In the genomic region with DNA sequence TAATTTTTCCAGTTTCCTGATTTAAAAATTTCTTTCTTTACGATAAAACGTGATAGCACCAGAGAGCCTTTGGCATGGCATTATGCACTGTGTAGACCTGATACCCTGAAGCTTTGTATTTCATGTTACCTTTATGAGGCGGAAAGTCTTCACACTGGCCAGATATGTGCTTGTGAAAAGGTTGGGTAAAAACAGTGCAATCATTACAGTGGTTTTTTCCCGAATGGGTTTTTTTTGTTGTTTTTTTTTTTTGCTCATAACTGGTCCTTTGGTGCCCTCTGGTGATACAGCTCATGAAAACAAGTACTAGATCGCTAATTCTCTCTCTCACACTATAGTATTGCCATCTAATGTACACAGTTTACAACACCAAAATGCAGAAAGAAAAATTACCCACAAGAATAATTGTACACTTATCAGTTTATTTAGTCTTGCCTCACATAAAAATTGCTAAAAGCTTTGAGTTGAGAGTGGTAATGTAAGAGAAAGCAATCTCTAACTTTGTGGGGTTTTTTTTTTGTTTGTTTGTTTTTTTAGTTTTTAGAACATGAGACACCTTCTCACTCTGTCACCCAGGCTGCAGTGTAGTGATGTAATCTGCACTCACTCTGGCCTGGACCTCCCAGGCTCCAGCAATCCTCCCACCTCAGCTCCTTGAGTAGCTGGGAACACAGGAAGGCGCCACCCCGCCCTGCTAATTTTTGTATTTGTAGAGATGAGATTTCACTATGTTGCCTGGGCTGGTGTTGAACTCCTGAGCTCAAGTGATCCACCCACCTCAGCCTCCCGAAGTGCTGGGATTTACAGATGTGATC, we compare ENCODE assay signal across 9 cellular contexts. TPM values are rescaled to one million over a fixed set of nuclear protein-coding genes. Genes with fewer than 3 reads are reported as not detected.
A peak's percentile ranks its signal among the peaks of the same experiment; 100 is the strongest.
DNase-seq lines count a peak whose midpoint lies in the region; ATAC-seq, FAIRE-seq and TF ChIP-seq lines count a peak whose summit lies in the region.
"Had no signal": no experiment of that assay in that cellular context is flagged by ENCODE, and none has a peak within 500 bp of the region (broad histone marks: within the 10 kb centered on the region; RNA-seq: fewer than 3 reads in every experiment).

No MANE protein-coding gene starts in this region.

- FAIRE-seq in GM12891 (lab: Jason Lieb, UNC), result peak; percentile 69

- H3K9me3 Mint-ChIP-seq in endodermal cell, result peaks cover 40% of the 10 kb centered on the region

- no peak overlapping the region for H3K4me2 ChIP-seq in PC-9

- intact Hi-C loops in PC-9 (cut with micrococcal nuclease; ENCODE audit: unreplicated experiment), result loop anchor here (1.0 to 5.0 kb wide), 4 partner anchors 191 to 779 kb away; no protein-coding TSS in a partner anchor

- H3K4me3 ChIP-seq in AG04449 (ENCODE audit: low read depth, low read length) (no peak overlapping the region), PC-9 (no peak overlapping the region), endodermal cell (ENCODE audit: low read length) (no peak overlapping the region), muscle layer of duodenum (ENCODE audit: low read depth in 1 of 2, low read length in 2 of 2) (peak overlapping the region; percentile 22 to 47)

- peak; percentile 73 for ATAC-seq in HG02973 (IDR thresholded peaks at IDR 0.05; ENCODE audit: unreplicated experiment)
- ATAC-seq in HG03045 (IDR thresholded peaks at IDR 0.05; ENCODE audit: unreplicated experiment), result no peak

- peaks cover 24% of the 10 kb centered on the region for H3K36me3 Mint-ChIP-seq in endodermal cell (ENCODE audit: low read depth)

- H3K27me3 ChIP-seq in PC-9 (ENCODE audit: insufficient read depth, low read depth) (no peaks in the 10 kb centered on the region), endodermal cell (ENCODE audit: control insufficient read depth, insufficient read depth, low read length, poor library complexity, severe bottlenecking) (no peaks in the 10 kb centered on the region), muscle layer of duodenum (ENCODE audit: low read depth, low read length) (no peaks in the 10 kb centered on the region)

- H3K9me3 ChIP-seq in PC-9 (ENCODE audit: insufficient read depth, low read depth) (no peaks in the 10 kb centered on the region), endodermal cell (ENCODE audit: control insufficient read depth, low read length) (peaks cover 39% of the 10 kb centered on the region), muscle layer of duodenum (ENCODE audit: control insufficient read depth in 1 of 2, low read length in 2 of 2) (peaks cover 0 to 17% of the 10 kb centered on the region in 2 donors)

- H3K79me2 ChIP-seq in PC-9 (ENCODE audit: low read depth), result no peaks in the 10 kb centered on the region

- H3K9ac ChIP-seq in endodermal cell (ENCODE audit: extremely low read depth, low read length, poor library complexity, severe bottlenecking), result no peak overlapping the region

- no peaks in the 10 kb centered on the region for H4K20me1 ChIP-seq in PC-9 (ENCODE audit: insufficient read depth)

- no peaks in the 10 kb centered on the region for H3K9me2 ChIP-seq in PC-9 (ENCODE audit: insufficient read depth)

- 65 to 74% methylated on average over 4 to 8 of the region's 8 CpGs for WGBS in endodermal cell (ENCODE audit: insufficient coverage in 1 of 2, insufficient read length in 1 of 2), 2 experiments

- H3K4me1 ChIP-seq in PC-9 (replicated peaks; ENCODE audit: insufficient read depth), result no peaks in the 10 kb centered on the region
- no peaks in the 10 kb centered on the region for H3K4me1 ChIP-seq in endodermal cell (ENCODE audit: control insufficient read depth, insufficient read depth, low read length)
- H3K4me1 ChIP-seq in muscle layer of duodenum (ENCODE audit: control insufficient read depth in 1 of 2, insufficient read depth in 2 of 2, low read length in 2 of 2), result no peaks in the 10 kb centered on the region

- CTCF ChIA-PET in AG04449 (lab: Yijun Ruan, JAX) (interaction anchor here (0.6 to 3.8 kb wide), 49 partner anchors 9 to 1344 kb away, joined by 3 to 83 read pairs (median 5); no protein-coding TSS in a partner anchor), PC-9 (lab: Charles Lee) (interaction anchor here (0.5 to 0.7 kb wide), 5 partner anchors 9 to 483 kb away, joined by 3 to 11 read pairs (median 4); no protein-coding TSS in a partner anchor)

- peaks cover 13% of the 10 kb centered on the region for H3K4me1 Mint-ChIP-seq in endodermal cell

- BruUV-seq in PC-9 (replicated peaks; lab: Mats Ljungman, UMichigan), result no TSS peak

- no peak for TF ChIP-seq POLR2A in GM12891 (IDR thresholded peaks at IDR 0.05; ENCODE audit: low read depth, low read length)

- no peak overlapping the region for H3K27ac ChIP-seq in PC-9
- H3K27ac ChIP-seq in endodermal cell (ENCODE audit: low read depth, low read length), result no peak overlapping the region
- no peak overlapping the region for H3K27ac ChIP-seq in muscle layer of duodenum (ENCODE audit: low read length)
- H3K27ac ChIP-seq: HL-60 had no signal

- POLR2A ChIA-PET in AG04449 (lab: Yijun Ruan, JAX), result no interaction called here
- POLR2A ChIA-PET in PC-9 (lab: Charles Lee; ENCODE audit: unreplicated experiment), result interaction anchor here (0.5 kb wide), 1 partner anchor 14 kb away, joined by 11 read pairs; no protein-coding TSS in a partner anchor

- no peak overlapping the region for H3K27ac Mint-ChIP-seq in endodermal cell

- TF ChIP-seq CTCF in AG04449 (IDR thresholded peaks at IDR 0.05; ENCODE audit: insufficient read depth, low read length, missing control alignments) (peak; percentile 40), PC-9 (conservative IDR thresholded peaks at IDR 0.05) (peak; percentile 59), endodermal cell (conservative IDR thresholded peaks at IDR 0.05) (peak; percentile 80)

- DNase-seq in AG04449 (ENCODE audit: low read depth, low spot score), result no peak
- no peak for DNase-seq in GM12891 (ENCODE audit: insufficient read length, low spot score)
- no peak for DNase-seq in PC-9
- DNase-seq in endodermal cell, result no peak
- no peak for DNase-seq in NCI-H2107 treated with DMSO at 0.1 percent for 48 hours (lab: John Stamatoyannopoulos, UW; ENCODE audit: unreplicated experiment)

- no peak overlapping the region for H2AFZ ChIP-seq in PC-9

- H3F3A ChIP-seq in PC-9 (ENCODE audit: insufficient read depth, low read depth), result no peaks in the 10 kb centered on the region

- no peaks in the 10 kb centered on the region for H3K27me3 Mint-ChIP-seq in endodermal cell (ENCODE audit: insufficient read depth)

- H3K4me3 Mint-ChIP-seq in endodermal cell, result no peak overlapping the region

- no peaks in the 10 kb centered on the region for H3K36me3 ChIP-seq in PC-9 (ENCODE audit: low read depth)
- H3K36me3 ChIP-seq in endodermal cell (ENCODE audit: control insufficient read depth, insufficient read depth, low read length), result no peaks in the 10 kb centered on the region
- H3K36me3 ChIP-seq in muscle layer of duodenum (ENCODE audit: control insufficient read depth in 1 of 2, insufficient read depth in 2 of 2, low read length in 2 of 2), result peaks cover 0 to 3% of the 10 kb centered on the region in 2 donors

TF ChIP-seq in GM12891, 5 proteins besides CTCF, POLR2A, EP300 and RAD21:
- TF ChIP-seq PAX5 (IDR thresholded peaks at IDR 0.05; ENCODE audit: insufficient read depth, low read length, severe bottlenecking) (no peak), TAF1 (IDR thresholded peaks at IDR 0.05; ENCODE audit: low read depth, low read length) (no peak), SPI1 (IDR thresholded peaks at IDR 0.05; ENCODE audit: low read depth, low read length) (no peak), POU2F2 (IDR thresholded peaks at IDR 0.05; ENCODE audit: low read depth, low read length) (no peak), POLR2AphosphoS5 (IDR thresholded peaks at IDR 0.05; ENCODE audit: low read depth, low read length) (no peak)

RNA-seq across cellular contexts. Expression of a gene that starts 21.3 kb away (rescaled TPM):
- polyA plus RNA-seq in GM12891 (2012; ENCODE audit: low read depth, missing spikeins), result 33.3 TPM
- total RNA-seq in PC-9 (2021) (107 TPM in 2 replicates), endodermal cell (100 to 1,000 TPM; 160 to 164 TPM)
- polyA plus RNA-seq in endodermal cell (2013, experiment 1 of 2), result 77.6 TPM
- polyA plus RNA-seq in endodermal cell (2013, experiment 2 of 2), result 81.7 TPM

Comparison
In these comparisons a context has a peak if more than half of its experiments do, and no peak if none do; other contexts are left out.
1. H3K4me3 ChIP-seq: peak in muscle layer of duodenum (2 of 2); none in AG04449 (single experiment), PC-9 (single experiment) and endodermal cell (single experiment).
2. Peak in every context shown above with its lines, with median percentiles within 50 percentile points of each other: CTCF ChIP-seq.